In the genomic region with DNA sequence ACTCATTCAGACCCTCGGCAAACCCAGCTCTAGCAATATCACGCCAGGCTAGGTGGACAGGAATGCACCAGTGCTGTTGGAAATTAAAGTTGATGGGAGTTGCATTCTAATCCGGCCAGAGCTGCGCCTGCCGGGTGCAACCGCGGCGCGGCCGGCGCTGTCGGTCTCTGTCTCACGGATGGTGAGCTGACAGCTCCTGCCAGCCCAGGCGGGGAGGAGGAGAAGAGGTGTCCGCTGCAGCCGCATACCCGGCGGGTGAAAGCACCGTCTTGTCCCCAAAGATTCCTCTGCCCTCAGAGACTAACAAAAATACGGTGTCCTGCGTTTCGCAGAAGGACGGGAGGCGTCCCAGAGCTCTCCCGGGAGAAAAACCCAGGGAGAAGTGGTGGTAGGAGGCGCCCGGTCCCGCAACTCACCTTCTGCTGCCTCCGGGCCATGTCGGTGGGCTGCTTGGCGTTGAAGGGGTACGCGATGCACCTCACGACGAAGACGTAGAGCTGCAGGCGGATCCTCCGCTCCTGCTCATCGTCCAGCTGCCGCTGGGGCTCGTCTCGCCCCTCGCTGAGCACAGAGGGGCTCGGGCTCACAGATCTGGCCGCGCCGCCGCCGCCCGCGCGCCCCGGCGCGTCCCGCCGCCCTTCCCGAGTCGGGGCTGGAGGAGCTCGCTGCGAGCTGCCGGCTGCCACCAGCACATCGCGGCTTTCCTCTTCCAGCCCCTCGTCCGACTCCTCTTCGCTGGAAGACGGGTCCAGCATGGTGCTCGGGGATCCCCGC, we compare ENCODE assay signal across 9 cellular contexts. TPM values are rescaled to one million over a fixed set of nuclear protein-coding genes. Genes with fewer than 3 reads are reported as not detected.
DNase-seq lines count a peak whose midpoint lies in the region; ATAC-seq and TF ChIP-seq lines count a peak whose summit lies in the region.
"Had no signal": no experiment of that assay in that cellular context is flagged by ENCODE, and none has a peak within 500 bp of the region (broad histone marks: within the 10 kb centered on the region; RNA-seq: fewer than 3 reads in every experiment).

No MANE protein-coding gene starts in this region.

- intact Hi-C loops in activated B cell treated with CpG ODN at 0.5 μM for 24 hours (cut with micrococcal nuclease): no loop called here

- H2AFZ ChIP-seq in neural progenitor cell (replicated peaks): peak overlapping the region; percentile 92

- H3K36me3 ChIP-seq in neural progenitor cell: no peaks in the 10 kb centered on the region

- peaks cover 12% of the 10 kb centered on the region for H3K4me1 Mint-ChIP-seq in activated B cell treated with CpG ODN at 0.5 μM for 24 hours
- peaks cover 35% of the 10 kb centered on the region for H3K4me1 Mint-ChIP-seq in neural progenitor cell

- DNase-seq in GM10266 (ENCODE audit: extremely low spot score) (peak; percentile 38), HK-2 (ENCODE audit: unreplicated experiment) (peak; percentile 60), activated B cell treated with CpG ODN at 0.5 μM for 24 hours (no peak), foreskin melanocyte (peak; percentile 18), neural progenitor cell (ENCODE audit: low spot score) (peak; percentile 83), DMS153 treated with DMSO at 0.1 percent for 48 hours (lab: John Stamatoyannopoulos, UW; ENCODE audit: unreplicated experiment) (no peak)
- no peak for DNase-seq in activated CD4-positive, CD25-positive, alpha-beta regulatory T cell (lab: John Stamatoyannopoulos, UW)

- H3K27ac ChIP-seq in neural progenitor cell: peak overlapping the region; percentile 10

- H4K20me1 ChIP-seq in neural progenitor cell (ENCODE audit: low read depth): peaks cover 6% of the 10 kb centered on the region

- H3K4me3 Mint-ChIP-seq in activated B cell treated with CpG ODN at 0.5 μM for 24 hours: peak overlapping the region; percentile 35
- H3K4me3 Mint-ChIP-seq in neural progenitor cell: peak overlapping the region; percentile 95

- CTCF ChIA-PET in activated B cell treated with CpG ODN at 0.5 μM for 24 hours (lab: Charles Lee): no interaction called here

- peak overlapping the region; percentile 36 for H3K9ac ChIP-seq in neural progenitor cell

- H3K4me3 ChIP-seq in neural progenitor cell: peak overlapping the region; percentile 71

- H3K4me2 ChIP-seq in neural progenitor cell: peak overlapping the region; percentile 92

- H3K9me3 ChIP-seq in neural progenitor cell (ENCODE audit: low read depth): no peaks in the 10 kb centered on the region

- H3K4me1 ChIP-seq in neural progenitor cell: peaks cover 28% of the 10 kb centered on the region

- POLR2A ChIA-PET in activated B cell treated with CpG ODN at 0.5 μM for 24 hours (lab: Charles Lee): no interaction called here

- peaks cover 48% of the 10 kb centered on the region for H3K27me3 Mint-ChIP-seq in activated B cell treated with CpG ODN at 0.5 μM for 24 hours
- H3K27me3 Mint-ChIP-seq in neural progenitor cell (ENCODE audit: insufficient read depth, low read depth): peaks cover 8% of the 10 kb centered on the region

- H3K27me3 ChIP-seq in neural progenitor cell: peaks cover 40% of the 10 kb centered on the region

- ATAC-seq in GM21390 (IDR thresholded peaks at IDR 0.05; ENCODE audit: unreplicated experiment) (peak; percentile 36), activated B cell treated with CpG ODN at 0.5 μM for 24 hours (ENCODE audit: low read depth) (no peak)

- H3K9me3 Mint-ChIP-seq in activated B cell treated with CpG ODN at 0.5 μM for 24 hours (no peaks in the 10 kb centered on the region), neural progenitor cell (no peaks in the 10 kb centered on the region)

- H3K27ac Mint-ChIP-seq in activated B cell treated with CpG ODN at 0.5 μM for 24 hours (no peak overlapping the region), neural progenitor cell (no peak overlapping the region)
- H3K27ac Mint-ChIP-seq: activated naive CD4-positive, alpha-beta T cell treated with anti-CD3 and anti-CD28 coated beads, Interleukin-2, amount 50 U/mL, for 72 hours had no signal

- no peaks in the 10 kb centered on the region for H3K79me2 ChIP-seq in neural progenitor cell (ENCODE audit: low read depth)

- TF ChIP-seq CTCF in GM10266 (IDR thresholded peaks at IDR 0.05; ENCODE audit: control insufficient read depth, insufficient read depth, low read depth, missing control alignments) (no peak), activated B cell treated with CpG ODN at 0.5 μM for 24 hours (IDR thresholded peaks at IDR 0.05) (no peak), neural progenitor cell (IDR thresholded peaks at IDR 0.05) (peak; percentile 16)

- H3K36me3 Mint-ChIP-seq in activated B cell treated with CpG ODN at 0.5 μM for 24 hours (ENCODE audit: low read depth): no peaks in the 10 kb centered on the region
- no peaks in the 10 kb centered on the region for H3K36me3 Mint-ChIP-seq in neural progenitor cell

- H3F3A ChIP-seq in neural progenitor cell (ENCODE audit: low read depth): peaks cover 23% of the 10 kb centered on the region

RNA-seq across cellular contexts. Expression of a gene that starts 0.5 kb away (rescaled TPM):
- total RNA-seq in activated B cell treated with CpG ODN at 0.5 μM for 24 hours: not detected in 2 replicates
- 13.2 and 19.1 TPM in 2 replicates for total RNA-seq in neural progenitor cell (ENCODE audit: low replicate concordance)
- total RNA-seq: activated naive CD4-positive, alpha-beta T cell treated with anti-CD3 and anti-CD28 coated beads, Interleukin-2, amount 50 U/mL, for 72 hours had no signal

Comparison
In these comparisons a context has a peak if more than half of its experiments do, and no peak if none do; other contexts are left out.
1. DNase-seq: peak in GM10266 (single experiment), HK-2 (single experiment), foreskin melanocyte (single experiment) and neural progenitor cell (single experiment); none in activated B cell treated with CpG ODN at 0.5 μM for 24 hours (single experiment), activated CD4-positive, CD25-positive, alpha-beta regulatory T cell (0 of 4) and DMS153 treated with DMSO at 0.1 percent for 48 hours (single experiment).
2. RNA of a gene that starts 0.5 kb away (total RNA-seq): 13.2 to 19.1 TPM in neural progenitor cell; not detected in activated B cell treated with CpG ODN at 0.5 μM for 24 hours; every median in the first group is over 10 times any median in the second.